In the genomic region with DNA sequence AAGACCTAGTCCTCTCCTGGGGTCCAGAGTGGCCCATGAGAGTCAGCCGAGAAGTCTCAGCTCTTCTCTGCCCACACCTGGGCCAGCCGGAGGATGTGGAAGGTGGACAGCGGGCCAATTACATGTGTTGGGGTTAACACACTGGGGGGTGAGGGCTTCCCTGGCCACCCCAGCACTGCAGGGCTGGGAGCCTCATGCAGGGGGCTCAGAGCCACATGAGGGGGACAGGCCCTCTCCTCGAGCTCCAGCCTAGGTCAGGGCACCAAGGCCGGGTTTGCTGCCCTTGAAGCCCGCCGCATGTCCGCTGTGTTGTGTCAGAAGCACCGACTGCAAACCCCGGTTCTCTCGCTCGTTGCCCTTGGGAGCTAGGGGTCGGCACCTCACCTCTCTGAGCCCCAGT, we compare ENCODE assay signal across 29 cellular contexts. TPM values are rescaled to one million over a fixed set of nuclear protein-coding genes. Genes with fewer than 3 reads are reported as not detected.
"Had no signal": no experiment of that assay in that cellular context is flagged by ENCODE, and none has a peak within 500 bp of the region (broad histone marks: within the 10 kb centered on the region; RNA-seq: fewer than 3 reads in every experiment).

No MANE protein-coding gene starts in this region.

- DNase-seq: head of caudate nucleus; hippocampal formation; left colon; left lung; lower lobe of right lung; mammary epithelial cell; mesendoderm; naive B cell; natural killer cell; nephron progenitor cell; retina; right cardiac atrium; stimulated activated CD4-positive, alpha-beta T cell treated with anti-CD3 and anti-CD28 coated beads, Interleukin-1b, Interleukin-23, amount 100 ng/mL, for 48 hours; stimulated activated CD4-positive, alpha-beta T cell treated with anti-CD3 and anti-CD28 coated beads, Interleukin-2, amount 100 ng/mL, for 48 hours; stimulated activated naive CD4-positive, alpha-beta T cell; stomach; testis; thyroid gland; transverse colon; upper lobe of left lung had no signal

- H3K9ac ChIP-seq: neural progenitor cell had no signal

- H3K4me3 ChIP-seq: left lung, lower lobe of right lung, neural progenitor cell, pancreas, prostate gland, skin epidermis, stomach, testis, thyroid gland, transverse colon, upper lobe of left lung, vagina had no signal

- H3K27ac Mint-ChIP-seq: mesothelial cell of epicardium, natural killer cell, nephron progenitor cell, neural progenitor cell had no signal

- H3K4me2 ChIP-seq: neural progenitor cell had no signal

- FAIRE-seq: keratinocyte, pancreas had no signal

- H2AFZ ChIP-seq: neural progenitor cell had no signal

- H3K27ac ChIP-seq: left lung, lower lobe of right lung, neural progenitor cell, pancreas, prostate gland, skin epidermis, stomach, testis, thyroid gland, transverse colon, upper lobe of left lung, vagina had no signal

- H3K36me3 ChIP-seq: left lung, lower lobe of right lung, neural progenitor cell, pancreas, prostate gland, stomach, thyroid gland, transverse colon, upper lobe of left lung, vagina had no signal

- H3K27me3 ChIP-seq: neural progenitor cell, pancreas, testis, vagina had no signal

- ATAC-seq: left colon, left lung, natural killer cell, pancreas, right cardiac atrium, sciatic nerve had no signal

- H3K9me3 ChIP-seq: left lung, lower lobe of right lung, pancreas, prostate gland, stomach, testis, thyroid gland, transverse colon, upper lobe of left lung, vagina had no signal

- H3K36me3 Mint-ChIP-seq: mesothelial cell of epicardium, naive B cell, natural killer cell, neural progenitor cell had no signal

- H3K9me3 Mint-ChIP-seq: mesothelial cell of epicardium, natural killer cell, nephron progenitor cell, neural progenitor cell had no signal

- H3K4me1 ChIP-seq: left lung, lower lobe of right lung, pancreas, prostate gland, testis, thyroid gland, upper lobe of left lung, vagina had no signal

- H3K4me1 Mint-ChIP-seq: naive B cell, natural killer cell had no signal

- H3K4me3 Mint-ChIP-seq: mesothelial cell of epicardium, naive B cell, natural killer cell, nephron progenitor cell, neural progenitor cell had no signal

RNA-seq across cellular contexts. Expression of a gene that starts 30.5 kb away (rescaled TPM):
- total RNA-seq: lower lobe of right lung, mammary epithelial cell, prostate gland, right cardiac atrium, sciatic nerve, thyroid gland, urinary bladder had no signal
- polyA plus RNA-seq: keratinocyte, mammary epithelial cell had no signal
